In genomic region chr10:84375011-84375410, GRCh38 we compare ENCODE assay signal across 9 cellular contexts. TPM values are rescaled to one million over a fixed set of nuclear protein-coding genes. Genes with fewer than 3 reads are reported as not detected.
DNase-seq lines count a peak whose midpoint lies in the region; ATAC-seq and TF ChIP-seq lines count a peak whose summit lies in the region.
"Had no signal": no experiment of that assay in that cellular context is flagged by ENCODE, and none has a peak within 500 bp of the region (broad histone marks: within the 10 kb centered on the region; RNA-seq: fewer than 3 reads in every experiment).

No MANE protein-coding gene starts in this region.

- ATAC-seq in HG03354 (IDR thresholded peaks at IDR 0.05; ENCODE audit: poor library complexity, severe bottlenecking, unreplicated experiment) (peak; percentile 76), left colon (peak; percentile 66)

- H3K4me3 ChIP-seq in BE2C (ENCODE audit: low read depth, low read length) (no peak overlapping the region), GM12864 (ENCODE audit: low read depth, low read length) (no peak overlapping the region), OCI-LY3 (ENCODE audit: low read length) (no peak overlapping the region), brain microvascular endothelial cell (ENCODE audit: low read depth, low read length) (no peak overlapping the region), testis (no peak overlapping the region)
- H3K4me3 ChIP-seq: SJSA1 had no signal

- DNase-seq in BE2C (peak; percentile 23), GM12864 (ENCODE audit: low read depth) (peak; percentile 38), brain microvascular endothelial cell (peak; percentile 51), left colon (no peak), testis (peak; percentile 43)
- no peak for DNase-seq in activated naive CD4-positive, alpha-beta T cell (lab: John Stamatoyannopoulos, UW)

- no peak overlapping the region for H2AFZ ChIP-seq in OCI-LY3 (ENCODE audit: low read depth, low read length)

- H3K9ac ChIP-seq in OCI-LY3 (ENCODE audit: low read length) = no peak overlapping the region

- H3K4me1 ChIP-seq in BE2C (no peaks in the 10 kb centered on the region), OCI-LY3 (ENCODE audit: low read length) (no peaks in the 10 kb centered on the region), testis (no peaks in the 10 kb centered on the region)
- H3K4me1 ChIP-seq: SJSA1 had no signal

- H3K9me3 ChIP-seq in BE2C (no peaks in the 10 kb centered on the region), OCI-LY3 (ENCODE audit: insufficient read depth, low read length) (no peaks in the 10 kb centered on the region), testis (no peaks in the 10 kb centered on the region)
- H3K9me3 ChIP-seq: SJSA1 had no signal

- H3K4me2 ChIP-seq in OCI-LY3 (ENCODE audit: low read length) = no peak overlapping the region

- H4K20me1 ChIP-seq in OCI-LY3 (ENCODE audit: insufficient read depth, low read length) = peaks cover 18% of the 10 kb centered on the region; the same call in 1 of the 2 replicates

- in situ Hi-C loops in brain microvascular endothelial cell (cut with HindIII; ENCODE audit: low pct_ligation_motif_present, low sequenced_read_pairs) = no loop called here

- intact Hi-C loops in left colon (cut with DNase I, micrococcal nuclease) (loop anchor here in 1 of 2 donors (2.0 to 10.0 kb wide), 2 partner anchors 110 to 162 kb away; no protein-coding TSS in a partner anchor), testis (cut with DNase I; ENCODE audit: low total_unique reads) (loop anchor here (10.0 kb wide), 1 partner anchor 160 kb away; no protein-coding TSS in a partner anchor)

- TF ChIP-seq CTCF in BE2C (IDR thresholded peaks at IDR 0.05; ENCODE audit: low read depth, low read length) (peak; percentile 69), GM12864 (IDR thresholded peaks at IDR 0.05; ENCODE audit: low read depth, low read length, missing control alignments) (peak; percentile 71), OCI-LY3 (IDR thresholded peaks at IDR 0.05; ENCODE audit: low read depth, low read length) (peak; percentile 68), brain microvascular endothelial cell (IDR thresholded peaks at IDR 0.05; ENCODE audit: low read depth, low read length, missing control alignments) (peak; percentile 58), testis (IDR thresholded peaks at IDR 0.05) (peak in 2 of 3 experiments; percentile 54 to 58)

- no peak overlapping the region for H3K27ac ChIP-seq in OCI-LY3 (ENCODE audit: low read length)
- H3K27ac ChIP-seq in brain microvascular endothelial cell = no peak overlapping the region
- H3K27ac ChIP-seq in testis = no peak overlapping the region
- H3K27ac ChIP-seq: SJSA1 had no signal

- H3K27me3 ChIP-seq in BE2C (no peaks in the 10 kb centered on the region), OCI-LY3 (ENCODE audit: low read depth, low read length) (no peaks in the 10 kb centered on the region), brain microvascular endothelial cell (replicated peaks) (no peaks in the 10 kb centered on the region), testis (no peaks in the 10 kb centered on the region)
- H3K27me3 ChIP-seq: SJSA1 had no signal

- H3K79me2 ChIP-seq in OCI-LY3 (ENCODE audit: low read length) = peaks cover 2% of the 10 kb centered on the region; the same call in 1 of the 2 replicates

- TF ChIP-seq POLR2A in testis (IDR thresholded peaks at IDR 0.05) = no peak

- H3K36me3 ChIP-seq in BE2C = peaks cover 12% of the 10 kb centered on the region
- peaks cover 7% of the 10 kb centered on the region for H3K36me3 ChIP-seq in OCI-LY3 (replicated peaks; ENCODE audit: low read depth, low read length)
- H3K36me3 ChIP-seq in brain microvascular endothelial cell (replicated peaks) = peaks cover 8% of the 10 kb centered on the region
- H3K36me3 ChIP-seq in testis (ENCODE audit: low read depth, missing control alignments) = no peaks in the 10 kb centered on the region

RNA-seq across cellular contexts. Expression of gene CCSER2, which starts 46.6 kb away (rescaled TPM):
- polyA plus RNA-seq in BE2C (2012; ENCODE audit: insufficient read depth, insufficient read length, low read depth) = 7.6 TPM
- 10 to 100 TPM; 39.4 to 51.2 TPM for total RNA-seq in left colon
- total RNA-seq in testis = 100 to 1,000 TPM in 1 of 2 donors, 10 to 100 TPM in 1; 65.4 to 148 TPM
- 146 TPM for polyA plus RNA-seq in testis (ENCODE audit: insufficient read depth, low read depth, low replicate concordance)

Comparison
In these comparisons a context has a peak if more than half of its experiments do, and no peak if none do; other contexts are left out.
1. DNase-seq: peak in BE2C (single experiment), GM12864 (single experiment), brain microvascular endothelial cell (single experiment) and testis (single experiment); none in left colon (0 of 2) and activated naive CD4-positive, alpha-beta T cell (0 of 4).
2. Peak in every context shown above with its lines, with median percentiles within 50 percentile points of each other: CTCF ChIP-seq.